Comparison of ENCODE assay signal across 8 cellular contexts in the genomic region with DNA sequence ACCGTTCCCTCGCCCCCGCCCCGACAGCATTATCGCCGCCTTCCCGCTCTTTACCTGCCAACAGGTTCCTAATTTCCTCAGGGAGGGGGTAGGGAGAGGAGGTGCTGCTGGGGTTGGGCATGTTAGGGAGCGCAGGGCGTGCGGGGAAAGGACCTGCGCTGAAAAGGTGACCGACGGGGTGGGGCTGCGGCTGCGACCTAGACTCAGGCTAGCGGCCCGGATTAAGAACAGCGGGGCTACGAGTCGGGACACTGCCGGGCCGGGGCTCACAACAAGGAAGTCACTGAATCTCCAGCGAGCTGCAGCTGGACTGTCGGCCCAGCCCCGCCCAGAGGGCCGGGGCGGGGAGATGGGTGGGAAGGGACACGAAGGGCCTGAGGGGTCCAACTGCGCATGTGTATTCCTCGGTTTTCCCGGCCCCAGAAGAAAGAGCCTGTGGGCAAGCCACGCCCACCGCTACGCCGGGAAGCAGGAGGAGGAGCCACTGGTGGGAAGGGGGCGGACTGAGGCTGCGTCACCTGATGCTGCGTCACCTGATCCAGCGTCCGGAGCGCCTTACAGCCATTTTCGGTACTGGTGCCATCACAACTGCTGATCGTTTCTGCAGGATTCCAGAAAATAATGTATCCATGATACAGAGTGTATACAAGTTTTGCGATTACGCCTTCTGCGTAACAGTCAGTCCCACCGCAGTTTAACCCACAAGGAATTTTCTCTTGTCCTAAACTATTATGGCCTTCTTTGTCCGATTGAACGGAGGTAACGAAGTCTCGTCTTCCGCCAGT. TPM values are rescaled to one million over a fixed set of nuclear protein-coding genes. Genes with fewer than 3 reads are reported as not detected.
DNase-seq lines count a peak whose midpoint lies in the region; ATAC-seq and TF ChIP-seq lines count a peak whose summit lies in the region.

A gene with protein sequence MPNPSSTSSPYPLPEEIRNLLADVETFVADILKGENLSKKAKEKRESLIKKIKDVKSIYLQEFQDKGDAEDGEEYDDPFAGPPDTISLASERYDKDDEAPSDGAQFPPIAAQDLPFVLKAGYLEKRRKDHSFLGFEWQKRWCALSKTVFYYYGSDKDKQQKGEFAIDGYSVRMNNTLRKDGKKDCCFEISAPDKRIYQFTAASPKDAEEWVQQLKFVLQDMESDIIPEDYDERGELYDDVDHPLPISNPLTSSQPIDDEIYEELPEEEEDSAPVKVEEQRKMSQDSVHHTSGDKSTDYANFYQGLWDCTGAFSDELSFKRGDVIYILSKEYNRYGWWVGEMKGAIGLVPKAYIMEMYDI (minus strand): TSS at position 282 of the 785 bp plus-strand sequence. CDS start 161 bp downstream, at position 121.

- DNase-seq in GM04504 (ENCODE audit: low read depth) (peak; percentile 99), HFF-Myc (ENCODE audit: extremely low read depth, low read depth) (peak; percentile 95), NCI-H1048 (lab: John Stamatoyannopoulos, UW) (peak; percentile 98), Right ventricle myocardium inferior (ENCODE audit: missing footprints) (peak; percentile 99), ovary (peak; percentile 99), thyroid gland (peak; percentile 97)
- DNase-seq in activated naive CD8-positive, alpha-beta T cell treated with anti-CD3 and anti-CD28 coated beads, Interleukin-2, amount 50 U/mL, for 24 hours = peak; percentile 91

- TF ChIP-seq POLR2A in ovary (IDR thresholded peaks at IDR 0.05) = peak; percentile 64
- peak; percentile 53 to 88 for TF ChIP-seq POLR2A in thyroid gland (IDR thresholded peaks at IDR 0.05)

- H3K4me3 ChIP-seq in HFF-Myc (replicated peaks; ENCODE audit: low read depth, low read length) (peak within 1 kb of the TSS; percentile 71), SU-DHL-6 (ENCODE audit: insufficient read depth, low read length, poor library complexity, severe bottlenecking) (peak within 1 kb of the TSS; percentile 98), ovary (peak within 1 kb of the TSS; percentile 79), thyroid gland (replicated peaks in 1 of 3) (peak within 1 kb of the TSS; percentile 7 to 63 (median 57))

- H3K36me3 Mint-ChIP-seq in activated naive CD8-positive, alpha-beta T cell treated with anti-CD3 and anti-CD28 coated beads, Interleukin-2, amount 50 U/mL, for 24 hours (ENCODE audit: low read depth) = peaks cover 7% of the 10 kb centered on the region

- peaks cover 3% of the 10 kb centered on the region for H3K9me3 Mint-ChIP-seq in activated naive CD8-positive, alpha-beta T cell treated with anti-CD3 and anti-CD28 coated beads, Interleukin-2, amount 50 U/mL, for 24 hours

- peak within 1 kb of the TSS; percentile 95 for H3K9ac ChIP-seq in SU-DHL-6 (ENCODE audit: low read length)

- H4K20me1 ChIP-seq in SU-DHL-6 (ENCODE audit: low read depth, low read length) = no peaks in the 10 kb centered on the region

- TF ChIP-seq EP300 in ovary (IDR thresholded peaks at IDR 0.05) = no peak

- peaks cover 44% of the 10 kb centered on the region for H3K27me3 Mint-ChIP-seq in activated naive CD8-positive, alpha-beta T cell treated with anti-CD3 and anti-CD28 coated beads, Interleukin-2, amount 50 U/mL, for 24 hours

- H2AFZ ChIP-seq in SU-DHL-6 (ENCODE audit: low read depth, low read length, severe bottlenecking) = peak within 1 kb of the TSS; percentile 94

- TF ChIP-seq CTCF in HFF-Myc (IDR thresholded peaks at IDR 0.05; ENCODE audit: low read depth, low read length, missing control alignments) = no peak
- no peak for TF ChIP-seq CTCF in SU-DHL-6 (IDR thresholded peaks at IDR 0.05; ENCODE audit: insufficient read depth, low read length, poor library complexity, severe bottlenecking)
- TF ChIP-seq CTCF in ovary (IDR thresholded peaks at IDR 0.05) = no peak
- no peak for TF ChIP-seq CTCF in thyroid gland (IDR thresholded peaks at IDR 0.05)

- H3K9me2 ChIP-seq in SU-DHL-6 (replicated peaks; ENCODE audit: insufficient read depth, low read length) = no peaks in the 10 kb centered on the region

- H3K9me3 ChIP-seq in SU-DHL-6 (ENCODE audit: insufficient read depth, low read length) (no peaks in the 10 kb centered on the region), ovary (no peaks in the 10 kb centered on the region), thyroid gland (no peaks in the 10 kb centered on the region)

- peak within 1 kb of the TSS; percentile 92 for H3K4me3 Mint-ChIP-seq in activated naive CD8-positive, alpha-beta T cell treated with anti-CD3 and anti-CD28 coated beads, Interleukin-2, amount 50 U/mL, for 24 hours

- H3K4me1 Mint-ChIP-seq in activated naive CD8-positive, alpha-beta T cell treated with anti-CD3 and anti-CD28 coated beads, Interleukin-2, amount 50 U/mL, for 24 hours = peaks cover 24% of the 10 kb centered on the region

- intact Hi-C loops in Right ventricle myocardium inferior (cut with DNase I) (no loop called here), ovary (cut with DNase I) (no loop called here), thyroid gland (cut with DNase I) (loop anchor here (5.0 kb wide), 1 partner anchor 288 kb away; a partner anchor contains a TSS)

- WGBS in ovary, 3 donors = 1% methylated on average over 50 to 52 of the region's 52 CpGs
- WGBS in thyroid gland, 2 donors = 1 to 2% methylated on average over 28 to 48 of the region's 52 CpGs

- no peaks in the 10 kb centered on the region for H3K27me3 ChIP-seq in SU-DHL-6 (ENCODE audit: low read length)
- H3K27me3 ChIP-seq in ovary = no peaks in the 10 kb centered on the region
- H3K27me3 ChIP-seq in thyroid gland = no peaks in the 10 kb centered on the region

- H3F3A ChIP-seq in SU-DHL-6 (ENCODE audit: insufficient read depth) = peaks cover 38% of the 10 kb centered on the region; the same call in 1 of the 2 replicates

- peak within 1 kb of the TSS; percentile 85 for H3K27ac ChIP-seq in SU-DHL-6 (ENCODE audit: low read depth, low read length)
- H3K27ac ChIP-seq in ovary = peak within 1 kb of the TSS; percentile 57 to 78
- peak within 1 kb of the TSS; percentile 56 to 82 (median 77) for H3K27ac ChIP-seq in thyroid gland

- H3K36me3 ChIP-seq in SU-DHL-6 (ENCODE audit: low read length) (no peaks in the 10 kb centered on the region), ovary (no peaks in the 10 kb centered on the region), thyroid gland (no peaks in the 10 kb centered on the region)

- H3K4me2 ChIP-seq in SU-DHL-6 (ENCODE audit: low read depth, low read length, poor library complexity, severe bottlenecking) = peak within 1 kb of the TSS; percentile 87

- peak; percentile 92 for ATAC-seq in activated naive CD8-positive, alpha-beta T cell treated with anti-CD3 and anti-CD28 coated beads, Interleukin-2, amount 50 U/mL, for 24 hours
- peak; percentile 99 for ATAC-seq in Right ventricle myocardium inferior

- peaks cover 46% of the 10 kb centered on the region for H3K79me2 ChIP-seq in SU-DHL-6 (ENCODE audit: insufficient read depth, low read length)

- peak within 1 kb of the TSS; percentile 84 for H3K27ac Mint-ChIP-seq in activated naive CD8-positive, alpha-beta T cell treated with anti-CD3 and anti-CD28 coated beads, Interleukin-2, amount 50 U/mL, for 24 hours

- no peaks in the 10 kb centered on the region for H3K4me1 ChIP-seq in ovary (ENCODE audit: insufficient read depth)
- peaks cover 4 to 5% of the 10 kb centered on the region in 2 donors for H3K4me1 ChIP-seq in thyroid gland

RNA-seq across cellular contexts. Expression of the gene that starts here (rescaled TPM):
- total RNA-seq in Right ventricle myocardium inferior (8.0 TPM), ovary (10 to 100 TPM; 17.1 to 40.8 (median 20.0) TPM), thyroid gland (10 to 100 TPM in 3 of 4 donors, 1 to 10 TPM in 1; 8.2 to 26.1 (median 11.8) TPM)
- polyA plus RNA-seq in ovary = 10 to 100 TPM in 1 of 2 donors, 1 to 10 TPM in 1; 8.6 to 26.6 TPM

Comparison
In these comparisons a context has a peak if more than half of its experiments do, and no peak if none do; other contexts are left out.
1. Peak in every context shown above with its lines: DNase-seq, ATAC-seq, H3K4me3 ChIP-seq and H3K27ac ChIP-seq.